Comparison of ENCODE assay signal across 23 cellular contexts in the genomic region with DNA sequence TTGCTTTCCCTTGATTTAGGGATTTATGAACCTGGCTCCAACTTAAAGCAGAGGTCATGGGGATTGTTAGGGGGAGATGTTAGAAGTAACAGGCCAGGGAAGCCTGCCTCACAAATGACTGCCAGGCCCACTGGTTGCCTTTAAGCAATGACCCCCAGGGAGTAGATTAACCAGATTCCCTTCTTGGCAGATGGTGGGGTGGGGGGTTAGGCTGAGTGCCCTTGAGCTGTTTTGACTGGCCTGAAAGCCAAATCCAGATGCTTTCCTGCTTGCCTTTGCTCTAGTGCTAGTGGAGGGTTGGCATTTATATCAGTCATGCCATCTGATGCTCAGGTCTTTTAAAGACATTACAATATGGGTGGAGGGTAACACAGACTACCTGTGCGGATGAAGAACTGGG.
"Had no signal": no experiment of that assay in that cellular context is flagged by ENCODE, and none has a peak within 500 bp of the region (broad histone marks: within the 10 kb centered on the region; RNA-seq: fewer than 3 reads in every experiment).

No MANE protein-coding gene starts in this region.

- H3K4me3 Mint-ChIP-seq: activated CD4-positive, alpha-beta memory T cell treated with anti-CD3 and anti-CD28 coated beads for 36 hours; activated naive CD4-positive, alpha-beta T cell treated with anti-CD3 and anti-CD28 coated beads for 36 hours; activated naive CD8-positive, alpha-beta T cell treated with anti-CD3 and anti-CD28 coated beads, Interleukin-2, amount 10 ng/mL, durations not matched to agents 7 days and 5 days; effector memory CD8-positive, alpha-beta T cell; natural killer cell; type B pancreatic cell had no signal

- H3K36me3 Mint-ChIP-seq: activated CD4-positive, alpha-beta memory T cell treated with anti-CD3 and anti-CD28 coated beads for 36 hours; natural killer cell had no signal

- ATAC-seq: effector memory CD8-positive, alpha-beta T cell; esophagus mucosa; gastrocnemius medialis; left ventricle myocardium superior; natural killer cell had no signal

- H3K4me1 Mint-ChIP-seq: activated naive CD8-positive, alpha-beta T cell treated with anti-CD3 and anti-CD28 coated beads, Interleukin-2, amount 10 ng/mL, durations not matched to agents 7 days and 5 days; natural killer cell had no signal

- H3K27ac Mint-ChIP-seq: activated CD4-positive, alpha-beta memory T cell treated with anti-CD3 and anti-CD28 coated beads for 36 hours; activated naive CD4-positive, alpha-beta T cell treated with anti-CD3 and anti-CD28 coated beads for 36 hours; activated naive CD8-positive, alpha-beta T cell treated with anti-CD3 and anti-CD28 coated beads, Interleukin-2, amount 10 ng/mL, durations not matched to agents 7 days and 5 days; effector memory CD8-positive, alpha-beta T cell; natural killer cell; type B pancreatic cell had no signal

- DNase-seq: activated CD4-positive, alpha-beta memory T cell treated with anti-CD3 and anti-CD28 coated beads for 36 hours; activated CD4-positive, alpha-beta T cell treated with anti-CD3 and anti-CD28 coated beads for 4 hours; activated CD4-positive, CD25-positive, alpha-beta regulatory T cell; activated effector memory CD4-positive, alpha-beta T cell treated with Interleukin-2 at 50 U/mL for 16 hours; activated naive CD4-positive, alpha-beta T cell treated with anti-CD3 and anti-CD28 coated beads for 36 hours; activated naive CD8-positive, alpha-beta T cell treated with anti-CD3 and anti-CD28 coated beads, Interleukin-2, amount 10 ng/mL, durations not matched to agents 7 days and 5 days; activated T-cell treated with anti-CD3 and anti-CD28 coated beads, Interleukin-2, amount 50 U/mL, for 48 hours; amniotic stem cell; colonic mucosa; dorsolateral prefrontal cortex; effector memory CD8-positive, alpha-beta T cell; gastrocnemius medialis; head of caudate nucleus; left ventricle myocardium superior; mammary epithelial cell; midbrain; natural killer cell; ovary; stimulated activated CD4-positive, alpha-beta T cell treated with anti-CD3 and anti-CD28 coated beads, Interleukin-2, amount 100 ng/mL, for 48 hours; stimulated activated CD8-positive, alpha-beta memory T cell treated with anti-CD3 and anti-CD28 coated beads, Interleukin-4, amount 100 ng/mL, for 48 hours; stimulated activated naive CD4-positive, alpha-beta T cell had no signal

- H3K9me3 Mint-ChIP-seq: activated CD4-positive, alpha-beta memory T cell treated with anti-CD3 and anti-CD28 coated beads for 36 hours; activated naive CD4-positive, alpha-beta T cell treated with anti-CD3 and anti-CD28 coated beads for 36 hours; activated naive CD8-positive, alpha-beta T cell treated with anti-CD3 and anti-CD28 coated beads, Interleukin-2, amount 10 ng/mL, durations not matched to agents 7 days and 5 days; effector memory CD8-positive, alpha-beta T cell; natural killer cell; type B pancreatic cell had no signal
